ENCODE assay signal across 2 cellular contexts in the genomic region with DNA sequence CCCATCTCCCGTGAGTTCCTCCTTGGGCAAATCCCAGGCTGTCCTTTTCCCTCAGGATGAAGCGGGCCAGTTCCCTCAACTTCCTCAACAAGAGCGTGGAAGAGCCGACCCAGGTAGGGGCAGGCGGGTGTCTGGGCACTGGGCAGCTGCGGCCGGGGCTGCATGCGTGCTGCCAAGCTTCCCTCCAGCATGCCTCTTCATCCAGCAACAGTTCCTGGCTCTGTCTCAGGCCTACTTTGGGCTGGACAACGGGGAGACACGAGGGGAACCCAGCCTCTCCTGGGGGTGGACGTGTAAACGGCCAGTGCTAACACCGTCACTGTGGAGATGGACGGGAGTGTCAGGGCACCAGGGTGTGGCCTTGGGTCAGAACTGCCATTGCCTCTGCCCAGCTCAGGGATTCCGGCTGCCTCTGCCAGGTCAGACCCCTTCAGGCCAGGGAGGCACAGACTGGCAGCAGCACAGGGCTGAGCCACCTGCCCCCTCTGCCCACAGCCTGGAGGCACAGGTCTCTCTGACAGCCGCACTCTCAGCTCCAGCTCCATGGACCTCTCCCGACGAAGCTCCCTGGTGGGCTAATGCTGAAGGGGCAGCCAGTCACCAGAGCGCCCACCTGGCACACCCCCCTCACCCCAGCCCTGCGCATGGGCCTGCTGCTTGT.
TF ChIP-seq lines count a peak whose summit lies in the region.

No MANE protein-coding gene starts in this region.

TF ChIP-seq in SK-N-SH, 30 proteins besides CTCF, POLR2A, EP300 and RAD21 (continued from another document):
- TF ChIP-seq GATA2 (CRISPR knock-in tag; IDR thresholded peaks at IDR 0.05) = no peak
- no peak for TF ChIP-seq YY1 (IDR thresholded peaks at IDR 0.05; ENCODE audit: low read depth)
- TF ChIP-seq JUND (IDR thresholded peaks at IDR 0.05) = no peak
- no peak for TF ChIP-seq SMC3 (IDR thresholded peaks at IDR 0.05; ENCODE audit: low read depth, low read length)
- no peak for TF ChIP-seq GABPA (IDR thresholded peaks at IDR 0.05; ENCODE audit: low read depth)
- TF ChIP-seq RCOR1 (IDR thresholded peaks at IDR 0.05; ENCODE audit: low read length) = no peak
- TF ChIP-seq, protein P1, sequence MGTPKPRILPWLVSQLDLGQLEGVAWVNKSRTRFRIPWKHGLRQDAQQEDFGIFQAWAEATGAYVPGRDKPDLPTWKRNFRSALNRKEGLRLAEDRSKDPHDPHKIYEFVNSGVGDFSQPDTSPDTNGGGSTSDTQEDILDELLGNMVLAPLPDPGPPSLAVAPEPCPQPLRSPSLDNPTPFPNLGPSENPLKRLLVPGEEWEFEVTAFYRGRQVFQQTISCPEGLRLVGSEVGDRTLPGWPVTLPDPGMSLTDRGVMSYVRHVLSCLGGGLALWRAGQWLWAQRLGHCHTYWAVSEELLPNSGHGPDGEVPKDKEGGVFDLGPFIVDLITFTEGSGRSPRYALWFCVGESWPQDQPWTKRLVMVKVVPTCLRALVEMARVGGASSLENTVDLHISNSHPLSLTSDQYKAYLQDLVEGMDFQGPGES (IDR thresholded peaks at IDR 0.05; ENCODE audit: low read depth, low read length) = no peak
- TF ChIP-seq, protein P2, sequence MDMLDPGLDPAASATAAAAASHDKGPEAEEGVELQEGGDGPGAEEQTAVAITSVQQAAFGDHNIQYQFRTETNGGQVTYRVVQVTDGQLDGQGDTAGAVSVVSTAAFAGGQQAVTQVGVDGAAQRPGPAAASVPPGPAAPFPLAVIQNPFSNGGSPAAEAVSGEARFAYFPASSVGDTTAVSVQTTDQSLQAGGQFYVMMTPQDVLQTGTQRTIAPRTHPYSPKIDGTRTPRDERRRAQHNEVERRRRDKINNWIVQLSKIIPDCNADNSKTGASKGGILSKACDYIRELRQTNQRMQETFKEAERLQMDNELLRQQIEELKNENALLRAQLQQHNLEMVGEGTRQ (IDR thresholded peaks at IDR 0.05; ENCODE audit: borderline replicate concordance, low read depth, low read length) = no peak
- no peak for TF ChIP-seq MXI1 (IDR thresholded peaks at IDR 0.05; ENCODE audit: low read depth, low read length)
- TF ChIP-seq, protein P3, sequence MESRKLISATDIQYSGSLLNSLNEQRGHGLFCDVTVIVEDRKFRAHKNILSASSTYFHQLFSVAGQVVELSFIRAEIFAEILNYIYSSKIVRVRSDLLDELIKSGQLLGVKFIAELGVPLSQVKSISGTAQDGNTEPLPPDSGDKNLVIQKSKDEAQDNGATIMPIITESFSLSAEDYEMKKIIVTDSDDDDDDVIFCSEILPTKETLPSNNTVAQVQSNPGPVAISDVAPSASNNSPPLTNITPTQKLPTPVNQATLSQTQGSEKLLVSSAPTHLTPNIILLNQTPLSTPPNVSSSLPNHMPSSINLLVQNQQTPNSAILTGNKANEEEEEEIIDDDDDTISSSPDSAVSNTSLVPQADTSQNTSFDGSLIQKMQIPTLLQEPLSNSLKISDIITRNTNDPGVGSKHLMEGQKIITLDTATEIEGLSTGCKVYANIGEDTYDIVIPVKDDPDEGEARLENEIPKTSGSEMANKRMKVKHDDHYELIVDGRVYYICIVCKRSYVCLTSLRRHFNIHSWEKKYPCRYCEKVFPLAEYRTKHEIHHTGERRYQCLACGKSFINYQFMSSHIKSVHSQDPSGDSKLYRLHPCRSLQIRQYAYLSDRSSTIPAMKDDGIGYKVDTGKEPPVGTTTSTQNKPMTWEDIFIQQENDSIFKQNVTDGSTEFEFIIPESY (IDR thresholded peaks at IDR 0.05; ENCODE audit: borderline replicate concordance, low read depth) = no peak
- TF ChIP-seq FOSL2 (IDR thresholded peaks at IDR 0.05; ENCODE audit: borderline replicate concordance, low read depth) = no peak
- TF ChIP-seq SIN3A (IDR thresholded peaks at IDR 0.05; ENCODE audit: borderline replicate concordance, low read depth, low read length) = no peak
- no peak for TF ChIP-seq EZH2phosphoT487 (IDR thresholded peaks at IDR 0.05; ENCODE audit: borderline replicate concordance, low read depth)
- TF ChIP-seq, protein P4, sequence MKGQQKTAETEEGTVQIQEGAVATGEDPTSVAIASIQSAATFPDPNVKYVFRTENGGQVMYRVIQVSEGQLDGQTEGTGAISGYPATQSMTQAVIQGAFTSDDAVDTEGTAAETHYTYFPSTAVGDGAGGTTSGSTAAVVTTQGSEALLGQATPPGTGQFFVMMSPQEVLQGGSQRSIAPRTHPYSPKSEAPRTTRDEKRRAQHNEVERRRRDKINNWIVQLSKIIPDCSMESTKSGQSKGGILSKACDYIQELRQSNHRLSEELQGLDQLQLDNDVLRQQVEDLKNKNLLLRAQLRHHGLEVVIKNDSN (IDR thresholded peaks at IDR 0.05; ENCODE audit: borderline replicate concordance, low read depth) = no peak
- TF ChIP-seq, protein P5, sequence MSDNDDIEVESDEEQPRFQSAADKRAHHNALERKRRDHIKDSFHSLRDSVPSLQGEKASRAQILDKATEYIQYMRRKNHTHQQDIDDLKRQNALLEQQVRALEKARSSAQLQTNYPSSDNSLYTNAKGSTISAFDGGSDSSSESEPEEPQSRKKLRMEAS (IDR thresholded peaks at IDR 0.05; ENCODE audit: low read depth) = no peak
- TF ChIP-seq ELF1 (IDR thresholded peaks at IDR 0.05) = no peak

TF ChIP-seq in SK-N-SH treated with all-trans-retinoic acid at 6 μM for 48 hours, 23 proteins besides CTCF, POLR2A, EP300 and RAD21 (continued from another document):
- no peak for TF ChIP-seq ZNF565 (CRISPR knock-in tag; conservative IDR thresholded peaks at IDR 0.05; ENCODE audit: low read depth)
- no peak for TF ChIP-seq OSR1 (CRISPR knock-in tag; IDR thresholded peaks at IDR 0.05)
- no peak for TF ChIP-seq ZNF8 (CRISPR knock-in tag; IDR thresholded peaks at IDR 0.05)
- TF ChIP-seq, protein P6, sequence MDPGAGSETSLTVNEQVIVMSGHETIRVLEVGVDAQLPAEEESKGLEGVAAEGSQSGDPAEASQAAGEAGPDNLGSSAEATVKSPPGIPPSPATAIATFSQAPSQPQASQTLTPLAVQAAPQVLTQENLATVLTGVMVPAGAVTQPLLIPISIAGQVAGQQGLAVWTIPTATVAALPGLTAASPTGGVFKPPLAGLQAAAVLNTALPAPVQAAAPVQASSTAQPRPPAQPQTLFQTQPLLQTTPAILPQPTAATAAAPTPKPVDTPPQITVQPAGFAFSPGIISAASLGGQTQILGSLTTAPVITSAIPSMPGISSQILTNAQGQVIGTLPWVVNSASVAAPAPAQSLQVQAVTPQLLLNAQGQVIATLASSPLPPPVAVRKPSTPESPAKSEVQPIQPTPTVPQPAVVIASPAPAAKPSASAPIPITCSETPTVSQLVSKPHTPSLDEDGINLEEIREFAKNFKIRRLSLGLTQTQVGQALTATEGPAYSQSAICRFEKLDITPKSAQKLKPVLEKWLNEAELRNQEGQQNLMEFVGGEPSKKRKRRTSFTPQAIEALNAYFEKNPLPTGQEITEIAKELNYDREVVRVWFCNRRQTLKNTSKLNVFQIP (CRISPR knock-in tag; IDR thresholded peaks at IDR 0.05; ENCODE audit: borderline replicate concordance, low read depth) = no peak
TF ChIP-seq in SK-N-SH treated with all-trans-retinoic acid at 6 μM for 48 hours: peak in this region for 0.
